Comparison of ENCODE assay signal across 14 cellular contexts in the genomic region with DNA sequence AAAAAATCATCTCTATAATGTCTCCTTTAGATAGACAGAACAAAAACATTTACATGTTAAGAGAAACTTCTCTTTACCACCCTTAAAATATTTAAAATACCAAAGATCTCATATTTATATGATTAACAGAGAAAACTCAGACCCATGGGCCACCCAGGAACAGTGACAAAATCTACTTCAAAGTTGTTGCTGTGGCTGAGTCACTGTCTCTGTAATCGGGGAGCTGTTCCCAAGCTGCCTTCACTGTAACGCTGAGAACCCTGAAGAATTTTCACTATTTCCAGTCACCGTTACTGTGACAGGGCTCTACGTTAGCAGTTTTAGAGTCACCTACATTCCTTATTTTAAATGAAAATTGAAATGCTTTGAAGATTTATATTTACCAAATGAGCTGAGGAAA. TPM values are rescaled to one million over a fixed set of nuclear protein-coding genes. Genes with fewer than 3 reads are reported as not detected.
"Had no signal": no experiment of that assay in that cellular context is flagged by ENCODE, and none has a peak within 500 bp of the region (broad histone marks: within the 10 kb centered on the region; RNA-seq: fewer than 3 reads in every experiment).

No MANE protein-coding gene starts in this region.

- DNase-seq: sigmoid colon had no signal

- H3K27ac ChIP-seq: esophagus muscularis mucosa, gastroesophageal sphincter, left ventricle myocardium inferior, lower lobe of right lung, neutrophil, right atrium auricular region, sigmoid colon had no signal

- H3K4me3 ChIP-seq: esophagus muscularis mucosa, gastroesophageal sphincter, left ventricle myocardium inferior, lower lobe of right lung, right atrium auricular region, sigmoid colon had no signal

- H3K36me3 ChIP-seq: esophagus muscularis mucosa, gastroesophageal sphincter, left ventricle myocardium inferior, lower lobe of right lung, neutrophil, right atrium auricular region, sigmoid colon had no signal

- H3K9me3 Mint-ChIP-seq: immature natural killer cell; naive thymus-derived CD8-positive, alpha-beta T cell had no signal

- H3K9me3 ChIP-seq: esophagus muscularis mucosa, gastroesophageal sphincter, left ventricle myocardium inferior, lower lobe of right lung, neutrophil, right atrium auricular region, sigmoid colon had no signal

- H3K27ac Mint-ChIP-seq: immature natural killer cell had no signal

- H3K4me3 Mint-ChIP-seq: immature natural killer cell; naive thymus-derived CD8-positive, alpha-beta T cell had no signal

- H3K36me3 Mint-ChIP-seq: immature natural killer cell; naive thymus-derived CD8-positive, alpha-beta T cell had no signal

- FAIRE-seq: endometrium, small intestine had no signal

- H3K27me3 ChIP-seq: esophagus muscularis mucosa, gastroesophageal sphincter, right atrium auricular region, sigmoid colon had no signal

- H3K4me1 Mint-ChIP-seq: immature natural killer cell had no signal

RNA-seq across cellular contexts. Expression of a gene that starts 9.0 kb away (rescaled TPM):
- total RNA-seq: fibroblast of villous mesenchyme, osteoblast had no signal
- polyA plus RNA-seq: neural cell had no signal
